8 cellular contexts compared by ENCODE assay signal in genomic region chr19:34678421-34678820, GRCh38. TPM values are rescaled to one million over a fixed set of nuclear protein-coding genes. Genes with fewer than 3 reads are reported as not detected.
DNase-seq lines count a peak whose midpoint lies in the region; ATAC-seq and TF ChIP-seq lines count a peak whose summit lies in the region.

No MANE protein-coding gene starts in this region.

- no peak for DNase-seq in CD4-positive, CD25-positive, alpha-beta regulatory T cell
- peak; percentile 69 for DNase-seq in NCI-H146 treated with DMSO at 0.1 percent for 48 hours (lab: John Stamatoyannopoulos, UW; ENCODE audit: unreplicated experiment)
- DNase-seq in dorsolateral prefrontal cortex: no peak
- DNase-seq in neural crest cell (ENCODE audit: low read depth, low spot score): no peak
- no peak for DNase-seq in MV-4-11 (lab: John Stamatoyannopoulos, UW)
- DNase-seq in SK-N-DZ (ENCODE audit: low spot score): no peak
- no peak for DNase-seq in NCI-H1694 treated with DMSO at 0.1 percent for 48 hours (lab: John Stamatoyannopoulos, UW)
- DNase-seq in NCI-H524 treated with DMSO at 0.1 percent for 48 hours (lab: John Stamatoyannopoulos, UW): no peak

- peaks cover 16% of the 10 kb centered on the region for H3K27me3 Mint-ChIP-seq in CD4-positive, CD25-positive, alpha-beta regulatory T cell
- H3K27me3 Mint-ChIP-seq in neural crest cell (ENCODE audit: low read depth): peaks cover 6% of the 10 kb centered on the region

- ATAC-seq in CD4-positive, CD25-positive, alpha-beta regulatory T cell (ENCODE audit: low read depth in 2 of 2): no peak

- peaks cover 4% of the 10 kb centered on the region for H3K27me3 ChIP-seq in CD4-positive, CD25-positive, alpha-beta regulatory T cell (ENCODE audit: control insufficient read depth, insufficient read depth, low read length)
- H3K27me3 ChIP-seq in dorsolateral prefrontal cortex: no peaks in the 10 kb centered on the region

- H3K36me3 Mint-ChIP-seq in CD4-positive, CD25-positive, alpha-beta regulatory T cell: peaks cover 37% of the 10 kb centered on the region
- H3K36me3 Mint-ChIP-seq in neural crest cell (ENCODE audit: low read depth): peaks cover 55% of the 10 kb centered on the region

- H3K36me3 ChIP-seq in CD4-positive, CD25-positive, alpha-beta regulatory T cell (ENCODE audit: control insufficient read depth, insufficient read depth, low read length): peaks cover 40% of the 10 kb centered on the region

- H3K4me1 ChIP-seq in CD4-positive, CD25-positive, alpha-beta regulatory T cell (ENCODE audit: control insufficient read depth, insufficient read depth, low read length, poor library complexity, severe bottlenecking): peaks cover 17% of the 10 kb centered on the region

- peaks cover 0 to 38% (median 19%) of the 10 kb centered on the region in 7 donors for H3K9me3 Mint-ChIP-seq in CD4-positive, CD25-positive, alpha-beta regulatory T cell
- H3K9me3 Mint-ChIP-seq in neural crest cell: peaks cover 27% of the 10 kb centered on the region

- TF ChIP-seq CTCF in dorsolateral prefrontal cortex (IDR thresholded peaks at IDR 0.05 in 54 of 56, conservative IDR thresholded peaks at IDR 0.05 in 2 of 56; ENCODE audit: low read depth in 1 of 56, partially characterized antibody in 56 of 56): no peak
- no peak for TF ChIP-seq CTCF in neural crest cell (conservative IDR thresholded peaks at IDR 0.05)

- H3K4me3 Mint-ChIP-seq in CD4-positive, CD25-positive, alpha-beta regulatory T cell: peak overlapping the region; percentile 93 to 99 (median 97)
- peak overlapping the region; percentile 97 for H3K4me3 Mint-ChIP-seq in neural crest cell

- H3K4me1 Mint-ChIP-seq in CD4-positive, CD25-positive, alpha-beta regulatory T cell: peaks cover 8 to 44% (median 23%) of the 10 kb centered on the region in 4 donors
- H3K4me1 Mint-ChIP-seq in neural crest cell: peaks cover 33% of the 10 kb centered on the region

- peak overlapping the region in 1 of 3 donors; percentile 96 for H3K27ac Mint-ChIP-seq in CD4-positive, CD25-positive, alpha-beta regulatory T cell
- H3K27ac Mint-ChIP-seq in neural crest cell (ENCODE audit: unreplicated experiment): peak overlapping the region; percentile 78

- peak overlapping the region; percentile 78 for H3K4me3 ChIP-seq in CD4-positive, CD25-positive, alpha-beta regulatory T cell (ENCODE audit: low read depth, low read length)
- H3K4me3 ChIP-seq in dorsolateral prefrontal cortex: peak overlapping the region; percentile 74 to 99 (median 92)

- H3K9me3 ChIP-seq in CD4-positive, CD25-positive, alpha-beta regulatory T cell (ENCODE audit: control insufficient read depth in 2 of 2, low read length in 2 of 2): peaks cover 29 to 34% of the 10 kb centered on the region in 2 experiments

- no peak overlapping the region for H3K27ac ChIP-seq in CD4-positive, CD25-positive, alpha-beta regulatory T cell (ENCODE audit: insufficient read depth, low read length, poor library complexity, severe bottlenecking)
- peak overlapping the region in 8 of 59 donors; percentile 94 to 100 (median 98) for H3K27ac ChIP-seq in dorsolateral prefrontal cortex

- intact Hi-C loops in dorsolateral prefrontal cortex (cut with DNase I): loop anchor here in 1 of 2 donors (5.0 kb wide), 1 partner anchor 34 kb away; no protein-coding TSS in a partner anchor

RNA-seq across cellular contexts. Expression of gene ZNF302, which starts 0.9 kb away (rescaled TPM):
- total RNA-seq in CD4-positive, CD25-positive, alpha-beta regulatory T cell: 14.6 TPM
- polyA plus RNA-seq in CD4-positive, CD25-positive, alpha-beta regulatory T cell: 10 to 100 TPM; 13.9 to 24.3 (median 16.7) TPM
- total RNA-seq in dorsolateral prefrontal cortex: 10 to 100 TPM; 42.2 to 67.0 (median 53.7) TPM
- 36.7 and 37.0 TPM in 2 replicates for total RNA-seq in neural crest cell
- 44.9 and 51.5 TPM in 2 replicates for polyA plus RNA-seq in SK-N-DZ (2014; cell fraction: cytosol; rRNA removed)
- 94.8 and 106 TPM in 2 replicates for polyA plus RNA-seq in SK-N-DZ (2014; cell fraction: nucleus; rRNA removed)

RNA-seq across cellular contexts. Expression of gene SCGB2B2, which starts 1.5 kb away (rescaled TPM):
- 0.74 TPM for total RNA-seq in CD4-positive, CD25-positive, alpha-beta regulatory T cell
- polyA plus RNA-seq in CD4-positive, CD25-positive, alpha-beta regulatory T cell: under 1 TPM in 1 of 4 donors, not detected in 3; 0.07 TPM
- total RNA-seq in dorsolateral prefrontal cortex: 1 to 10 TPM in 115 of 120 experiments, under 1 TPM in 5; 0.35 to 6.0 (median 2.5) TPM
- total RNA-seq in neural crest cell: 0.45 TPM in 1 of 2 replicates, not detected in the other
- 0.17 and 0.50 TPM in 2 replicates for polyA plus RNA-seq in SK-N-DZ (2014; cell fraction: cytosol; rRNA removed)
- polyA plus RNA-seq in SK-N-DZ (2014; cell fraction: nucleus; rRNA removed): 0.18 and 0.37 TPM in 2 replicates

RNA-seq across cellular contexts. Expression of gene ZNF181, which starts 55.6 kb away (rescaled TPM):
- total RNA-seq in CD4-positive, CD25-positive, alpha-beta regulatory T cell: 4.8 TPM
- 10 to 100 TPM; 14.2 to 32.5 (median 21.7) TPM for polyA plus RNA-seq in CD4-positive, CD25-positive, alpha-beta regulatory T cell
- total RNA-seq in dorsolateral prefrontal cortex (10 to 100 TPM; 10.3 to 29.8 (median 19.8) TPM), neural crest cell (6.3 and 8.0 TPM in 2 replicates)
- polyA plus RNA-seq in SK-N-DZ (2014; cell fraction: cytosol; rRNA removed): 16.4 and 24.3 TPM in 2 replicates
- 29.5 and 31.2 TPM in 2 replicates for polyA plus RNA-seq in SK-N-DZ (2014; cell fraction: nucleus; rRNA removed)
